11 cellular contexts compared by ENCODE assay signal in genomic region chr7:36264123-36264916, GRCh38.
A peak's percentile ranks its signal among the peaks of the same experiment; 100 is the strongest.
DNase-seq lines count a peak whose midpoint lies in the region; ATAC-seq, FAIRE-seq and TF ChIP-seq lines count a peak whose summit lies in the region.
"Had no signal": no experiment of that assay in that cellular context is flagged by ENCODE, and none has a peak within 500 bp of the region (broad histone marks: within the 10 kb centered on the region; RNA-seq: fewer than 3 reads in every experiment).

No MANE protein-coding gene starts in this region.

- no peak overlapping the region for H2BK15ac ChIP-seq in mesendoderm (replicated peaks; ENCODE audit: low read depth)

- no peak for TF ChIP-seq POLR2A in GM12892 (IDR thresholded peaks at IDR 0.05; ENCODE audit: low read depth, low read length)

- H3K79me2 ChIP-seq in mesendoderm (ENCODE audit: control insufficient read depth, insufficient read depth, low read length), result no peaks in the 10 kb centered on the region

- H3K18ac ChIP-seq in mesendoderm (ENCODE audit: low read length), result no peak overlapping the region

- H3K27me3 Mint-ChIP-seq in stimulated activated naive B cell treated with anti-CD40 and anti-IgM and Interleukin-4, amounts not matched to agents 10 μg/mL and 1 μg/mL and 100 μg/mL, for 72 hours, result peaks cover 7 to 10% of the 10 kb centered on the region in 2 donors
- H3K27me3 Mint-ChIP-seq in MCF 10A (ENCODE audit: insufficient read depth, unreplicated experiment), result no peaks in the 10 kb centered on the region
- peaks cover 1% of the 10 kb centered on the region for H3K27me3 Mint-ChIP-seq in activated T-cell treated with anti-CD3 and anti-CD28 coated beads, Interleukin-2, amount 50 U/mL, for 4 hours (ENCODE audit: low read depth)
- H3K27me3 Mint-ChIP-seq: T-cell had no signal

- H2BK5ac ChIP-seq in mesendoderm (ENCODE audit: low read length), result no peak overlapping the region

- TF ChIP-seq CTCF in fibroblast of villous mesenchyme (IDR thresholded peaks at IDR 0.05; ENCODE audit: insufficient read depth, low read depth, low read length) (no peak), MCF 10A (IDR thresholded peaks at IDR 0.05; ENCODE audit: unreplicated experiment) (no peak)

- ATAC-seq in GM19452 (IDR thresholded peaks at IDR 0.05; ENCODE audit: unreplicated experiment), result peak; percentile 57
- ATAC-seq in HG03571 (IDR thresholded peaks at IDR 0.05; ENCODE audit: unreplicated experiment), result peak; percentile 44
- ATAC-seq in stimulated activated naive B cell treated with anti-CD40 and anti-IgM and Interleukin-4, amounts not matched to agents 10 μg/mL and 1 μg/mL and 100 μg/mL, for 72 hours (replicated peaks), result peak; percentile 88
- ATAC-seq in activated T-cell treated with anti-CD3 and anti-CD28 coated beads, Interleukin-2, amount 50 U/mL, for 4 hours, result no peak
- ATAC-seq: T-cell had no signal

- H3K27me3 ChIP-seq in mesendoderm (ENCODE audit: insufficient read depth, low read length, poor library complexity), result no peaks in the 10 kb centered on the region

- H4K5ac ChIP-seq in mesendoderm (ENCODE audit: low read length), result no peak overlapping the region

- H3K36me3 ChIP-seq in mesendoderm (ENCODE audit: control insufficient read depth, insufficient read depth, low read length), result no peaks in the 10 kb centered on the region

- no CpG with 5 or more reads among the region's 8 CpGs for WGBS in mesendoderm (ENCODE audit: extremely low coverage, insufficient coverage, low lambda C conversion rate)

- H3K4me3 Mint-ChIP-seq in stimulated activated naive B cell treated with anti-CD40 and anti-IgM and Interleukin-4, amounts not matched to agents 10 μg/mL and 1 μg/mL and 100 μg/mL, for 72 hours, result no peak overlapping the region
- no peak overlapping the region for H3K4me3 Mint-ChIP-seq in MCF 10A (ENCODE audit: unreplicated experiment)
- H3K4me3 Mint-ChIP-seq in activated T-cell treated with anti-CD3 and anti-CD28 coated beads, Interleukin-2, amount 50 U/mL, for 4 hours, result no peak overlapping the region
- H3K4me3 Mint-ChIP-seq: T-cell had no signal

- H3K9ac ChIP-seq in mesendoderm (ENCODE audit: low read length), result no peak overlapping the region

- no peak overlapping the region for H3K4me3 ChIP-seq in fibroblast of villous mesenchyme (ENCODE audit: low read depth, low read length)
- no peak overlapping the region for H3K4me3 ChIP-seq in mesendoderm (ENCODE audit: low read length)

- CTCF ChIA-PET in MCF 10A (lab: Yijun Ruan, JAX), result interaction anchor here (0.6 to 1.1 kb wide), 3 partner anchors 9 to 652 kb away, joined by 3 to 4 read pairs (median 3); no protein-coding TSS in a partner anchor

- H3K23ac ChIP-seq in mesendoderm (ENCODE audit: low read length), result no peak overlapping the region

- H3K27ac Mint-ChIP-seq in stimulated activated naive B cell treated with anti-CD40 and anti-IgM and Interleukin-4, amounts not matched to agents 10 μg/mL and 1 μg/mL and 100 μg/mL, for 72 hours, result peak overlapping the region; percentile 42
- H3K27ac Mint-ChIP-seq in MCF 10A (ENCODE audit: low read depth, unreplicated experiment), result no peak overlapping the region
- H3K27ac Mint-ChIP-seq: T-cell had no signal

- H2AK5ac ChIP-seq in mesendoderm (ENCODE audit: low read length), result no peak overlapping the region

- no peak overlapping the region for H2BK120ac ChIP-seq in mesendoderm (ENCODE audit: low read depth, low read length)

- H4K8ac ChIP-seq in mesendoderm (ENCODE audit: low read depth, low read length), result no peak overlapping the region

- FAIRE-seq in GM12892 (lab: Jason Lieb, UNC), result no peak
- FAIRE-seq: astrocyte, islet of Langerhans had no signal

- peaks cover 2% of the 10 kb centered on the region for H3K4me1 ChIP-seq in mesendoderm (ENCODE audit: control insufficient read depth, low read depth, low read length)

- no peak overlapping the region for H3K27ac ChIP-seq in mesendoderm (ENCODE audit: low read depth, low read length)

- intact Hi-C loops in MCF 10A (cut with micrococcal nuclease), result no loop called here

- POLR2A ChIA-PET in MCF 10A (lab: Yijun Ruan, JAX), result interaction anchor here (0.6 to 0.7 kb wide), 2 partner anchors 26 to 135 kb away, joined by 3 read pairs; no protein-coding TSS in a partner anchor

- no peaks in the 10 kb centered on the region for H3K79me1 ChIP-seq in mesendoderm (ENCODE audit: low read length)

- no peaks in the 10 kb centered on the region for H3K36me3 Mint-ChIP-seq in stimulated activated naive B cell treated with anti-CD40 and anti-IgM and Interleukin-4, amounts not matched to agents 10 μg/mL and 1 μg/mL and 100 μg/mL, for 72 hours
- H3K36me3 Mint-ChIP-seq in MCF 10A (ENCODE audit: insufficient read depth, unreplicated experiment), result no peaks in the 10 kb centered on the region
- no peaks in the 10 kb centered on the region for H3K36me3 Mint-ChIP-seq in activated T-cell treated with anti-CD3 and anti-CD28 coated beads, Interleukin-2, amount 50 U/mL, for 4 hours (ENCODE audit: insufficient read depth)

- DNase-seq in fibroblast of villous mesenchyme (ENCODE audit: low read depth), result peak; percentile 38
- DNase-seq in stimulated activated naive B cell treated with anti-CD40 and anti-IgM and Interleukin-4, amounts not matched to agents 10 μg/mL and 1 μg/mL and 100 μg/mL, for 72 hours, result no peak
- no peak for DNase-seq in MCF 10A (ENCODE audit: unreplicated experiment)
- no peak for DNase-seq in activated T-cell treated with anti-CD3 and anti-CD28 coated beads, Interleukin-2, amount 50 U/mL, for 4 hours
- no peak for DNase-seq in mesendoderm
- no peak for DNase-seq in GM12892 (ENCODE audit: insufficient read length)

- H3K4me2 ChIP-seq in mesendoderm (ENCODE audit: low read length), result no peak overlapping the region

- no peak overlapping the region for H3K56ac ChIP-seq in mesendoderm (ENCODE audit: low read length)

- H3K9me3 Mint-ChIP-seq in stimulated activated naive B cell treated with anti-CD40 and anti-IgM and Interleukin-4, amounts not matched to agents 10 μg/mL and 1 μg/mL and 100 μg/mL, for 72 hours, result peaks cover 2 to 4% of the 10 kb centered on the region in 2 donors
- H3K9me3 Mint-ChIP-seq in MCF 10A (ENCODE audit: unreplicated experiment), result no peaks in the 10 kb centered on the region
- no peaks in the 10 kb centered on the region for H3K9me3 Mint-ChIP-seq in activated T-cell treated with anti-CD3 and anti-CD28 coated beads, Interleukin-2, amount 50 U/mL, for 4 hours
- H3K9me3 Mint-ChIP-seq: T-cell had no signal

- no peak overlapping the region for H3K4ac ChIP-seq in mesendoderm (ENCODE audit: low read depth, low read length)

- BruUV-seq in MCF 10A (replicated peaks; lab: Mats Ljungman, UMichigan), result no TSS peak

- H3K4me1 Mint-ChIP-seq in stimulated activated naive B cell treated with anti-CD40 and anti-IgM and Interleukin-4, amounts not matched to agents 10 μg/mL and 1 μg/mL and 100 μg/mL, for 72 hours, result peaks cover 13 to 34% of the 10 kb centered on the region in 2 donors
- H3K4me1 Mint-ChIP-seq in MCF 10A (ENCODE audit: insufficient read depth, unreplicated experiment), result no peaks in the 10 kb centered on the region
- H3K4me1 Mint-ChIP-seq in activated T-cell treated with anti-CD3 and anti-CD28 coated beads, Interleukin-2, amount 50 U/mL, for 4 hours (ENCODE audit: low read depth), result peaks cover 25% of the 10 kb centered on the region

Comparison
In these comparisons a context has a peak if more than half of its experiments do, and no peak if none do; other contexts are left out.
1. ATAC-seq: peak in GM19452 (single experiment), HG03571 (single experiment) and stimulated activated naive B cell treated with anti-CD40 and anti-IgM and Interleukin-4, amounts not matched to agents 10 μg/mL and 1 μg/mL and 100 μg/mL, for 72 hours (2 of 2); none in activated T-cell treated with anti-CD3 and anti-CD28 coated beads, Interleukin-2, amount 50 U/mL, for 4 hours (0 of 2).